Comparison of ENCODE assay signal across 16 cellular contexts in the genomic region with DNA sequence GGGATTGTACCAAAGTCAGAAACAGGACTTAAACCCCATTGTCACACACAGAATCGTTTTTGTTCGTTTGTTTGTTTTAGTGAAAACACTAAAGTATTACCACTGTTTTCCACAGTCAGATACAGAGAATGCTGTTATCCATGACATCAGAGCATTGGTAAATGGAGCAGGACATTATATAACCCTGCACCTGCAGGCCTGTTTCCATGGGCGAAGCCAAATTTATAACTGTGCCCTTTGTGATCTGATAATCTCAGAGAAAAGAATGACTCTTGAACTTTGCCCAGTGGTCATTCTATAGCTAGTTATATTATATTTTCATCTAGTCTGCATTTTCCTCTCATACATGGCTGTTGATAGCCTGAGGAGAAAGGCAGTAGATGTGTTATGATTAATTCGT.
DNase-seq lines count a peak whose midpoint lies in the region; ATAC-seq and TF ChIP-seq lines count a peak whose summit lies in the region.
"Had no signal": no experiment of that assay in that cellular context is flagged by ENCODE, and none has a peak within 500 bp of the region (broad histone marks: within the 10 kb centered on the region; RNA-seq: fewer than 3 reads in every experiment).

No MANE protein-coding gene starts in this region.

- WGBS in hepatocyte (ENCODE audit: low lambda C conversion rate, missing lambda C conversion rate), result 81% methylated on average over 4 of the region's 4 CpGs
- 70 to 78% (median 77%) methylated on average over 4 of the region's 4 CpGs for WGBS in stomach, 5 donors

- H3K27me3 ChIP-seq in hepatocyte, result no peaks in the 10 kb centered on the region
- H3K27me3 ChIP-seq in stomach, result no peaks in the 10 kb centered on the region
- H3K27me3 ChIP-seq: BE2C had no signal

- no peak overlapping the region for H3K4me2 ChIP-seq in hepatocyte
- H3K4me2 ChIP-seq: A549, GM23338 had no signal

- H4K20me1 ChIP-seq in hepatocyte (ENCODE audit: insufficient read depth, poor library complexity, severe bottlenecking), result no peaks in the 10 kb centered on the region

- intact Hi-C loops in left colon (cut with DNase I, micrococcal nuclease), result no loop called here
- intact Hi-C loops in stomach (cut with DNase I; ENCODE audit: low total_unique reads), result no loop called here

- H3K79me2 ChIP-seq in hepatocyte, result no peaks in the 10 kb centered on the region

- DNase-seq in COLO668 (lab: John Stamatoyannopoulos, UW; ENCODE audit: unreplicated experiment) (peak; percentile 66), left colon (no peak), putamen (ENCODE audit: low spot score) (peak; percentile 9), hepatocyte (ENCODE audit: low spot score) (no peak), stomach (no peak), GM19240 (ENCODE audit: insufficient read length, low spot score) (no peak)
- DNase-seq: BE2C; Caco-2; CD8-positive, alpha-beta T cell; GF-D8; H7 had no signal

- no peak overlapping the region for H2AFZ ChIP-seq in hepatocyte
- H2AFZ ChIP-seq: GM23338 had no signal

- TF ChIP-seq EP300 in stomach (IDR thresholded peaks at IDR 0.05), result no peak

- H3K27ac ChIP-seq in angular gyrus (ENCODE audit: low read depth, low read length) (peak overlapping the region; percentile 52), hepatocyte (no peak overlapping the region), stomach (no peak overlapping the region)
- H3K27ac ChIP-seq: A549, C4-2B, HL-60 had no signal

- no peaks in the 10 kb centered on the region for H3K9me2 ChIP-seq in hepatocyte (replicated peaks; ENCODE audit: insufficient read depth)

- no peak for TF ChIP-seq CTCF in hepatocyte (IDR thresholded peaks at IDR 0.05; ENCODE audit: poor library complexity)
- TF ChIP-seq CTCF in stomach (IDR thresholded peaks at IDR 0.05), result no peak

- H3K4me1 ChIP-seq in hepatocyte (ENCODE audit: insufficient read depth) (no peaks in the 10 kb centered on the region), stomach (no peaks in the 10 kb centered on the region)
- H3K4me1 ChIP-seq: A549, BE2C, Caco-2 had no signal

- peak; percentile 91 for ATAC-seq in left colon
- ATAC-seq: A549; CD8-positive, alpha-beta T cell; GM23338 had no signal

- H3K9me3 ChIP-seq in hepatocyte (ENCODE audit: low read depth), result no peaks in the 10 kb centered on the region
- H3K9me3 ChIP-seq in stomach, result no peaks in the 10 kb centered on the region
- H3K9me3 ChIP-seq: A549, BE2C, Caco-2 had no signal

- H3K36me3 ChIP-seq in hepatocyte (replicated peaks; ENCODE audit: insufficient read depth, low read depth) (no peaks in the 10 kb centered on the region), stomach (no peaks in the 10 kb centered on the region)
- H3K36me3 ChIP-seq: BE2C had no signal

- TF ChIP-seq POLR2A in stomach (IDR thresholded peaks at IDR 0.05), result no peak

- H3K4me3 ChIP-seq in hepatocyte (no peak overlapping the region), stomach (no peak overlapping the region)
- H3K4me3 ChIP-seq: A549, GM23338 had no signal

Comparison
In these comparisons a context has a peak if more than half of its experiments do, and no peak if none do; other contexts are left out.
1. DNase-seq: peak in COLO668 (single experiment) and putamen (single experiment); none in left colon (0 of 2), hepatocyte (single experiment), stomach (single experiment) and GM19240 (single experiment).